In the genomic region with DNA sequence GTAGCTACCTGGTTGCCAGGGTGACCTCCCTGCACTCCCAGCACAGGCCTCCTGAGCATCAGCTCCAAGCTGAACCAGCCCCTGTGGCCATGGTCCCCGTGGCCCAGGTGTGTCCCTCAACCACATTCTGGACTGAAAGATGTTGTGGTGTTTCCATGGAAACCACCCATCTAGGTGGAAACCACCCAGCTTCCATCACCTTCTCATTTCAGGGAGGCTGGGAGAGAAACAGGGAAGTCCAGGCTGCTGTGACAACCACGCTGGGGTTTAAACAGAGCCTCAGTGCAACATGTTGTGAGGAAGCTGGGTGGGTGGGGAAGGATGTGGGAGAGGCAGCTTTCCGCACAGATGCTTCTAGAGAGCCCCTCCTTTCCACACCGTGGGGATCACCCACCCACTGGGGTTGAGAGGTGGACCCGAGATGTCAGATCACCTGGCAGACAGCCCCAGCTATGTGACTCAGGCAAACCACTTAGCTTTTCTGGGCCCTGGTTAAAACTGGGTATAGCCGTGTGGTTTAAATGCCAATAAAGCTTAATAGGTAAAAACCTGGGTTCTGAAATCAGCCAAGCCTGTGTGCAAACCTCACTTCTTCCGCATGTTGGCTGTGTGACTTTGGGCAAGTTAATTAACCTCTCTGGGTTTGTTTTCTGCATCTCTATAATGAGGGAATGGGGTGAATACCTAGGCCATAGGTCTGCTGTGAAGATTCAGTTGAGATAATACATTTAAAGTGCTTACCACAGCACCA, we compare ENCODE assay signal across 9 cellular contexts. TPM values are rescaled to one million over a fixed set of nuclear protein-coding genes. Genes with fewer than 3 reads are reported as not detected.
DNase-seq lines count a peak whose midpoint lies in the region; ATAC-seq and TF ChIP-seq lines count a peak whose summit lies in the region.
"Had no signal": no experiment of that assay in that cellular context is flagged by ENCODE, and none has a peak within 500 bp of the region (broad histone marks: within the 10 kb centered on the region; RNA-seq: fewer than 3 reads in every experiment).

No MANE protein-coding gene starts in this region.

- H2AFZ ChIP-seq in OCI-LY7 (ENCODE audit: low read length): no peak overlapping the region

- H3K9me2 ChIP-seq in OCI-LY7 (ENCODE audit: insufficient read depth, low read length): no peaks in the 10 kb centered on the region

- H3K36me3 ChIP-seq in OCI-LY7 (ENCODE audit: insufficient read depth, low read length): no peaks in the 10 kb centered on the region

- H3K9me3 Mint-ChIP-seq in CD14-positive monocyte: peaks cover 0 to 2% (median 0%) of the 10 kb centered on the region in 7 donors
- H3K9me3 Mint-ChIP-seq in activated naive CD8-positive, alpha-beta T cell (ENCODE audit: low read depth): no peaks in the 10 kb centered on the region
- H3K9me3 Mint-ChIP-seq: natural killer cell treated with Interleukin-12 subunit alpha and Interleukin-12 subunit beta and Interleukin-15 and Interleukin-18, amount 100 ng/mL, for 72 hours had no signal

- POLR2A ChIA-PET in OCI-LY7 (lab: Charles Lee): interaction anchor here (0.6 to 3.9 kb wide), 7 partner anchors 8 to 125 kb away, joined by 3 to 22 read pairs (median 4); a partner anchor contains a TSS

- CTCF ChIA-PET in OCI-LY7 (lab: Charles Lee; ENCODE audit: unreplicated experiment): interaction anchor here (1.0 to 2.8 kb wide), 4 partner anchors 12 to 55 kb away, joined by 4 to 10 read pairs (median 6); a partner anchor contains a TSS

- no peak overlapping the region; the same call in 1 of the 2 replicates for H3K4me2 ChIP-seq in OCI-LY7 (ENCODE audit: low read length)

- peaks cover 0 to 2% (median 1%) of the 10 kb centered on the region in 3 donors for H3K27me3 Mint-ChIP-seq in CD14-positive monocyte (ENCODE audit: low read depth in 3 of 3)
- no peaks in the 10 kb centered on the region for H3K27me3 Mint-ChIP-seq in activated naive CD8-positive, alpha-beta T cell
- H3K27me3 Mint-ChIP-seq: natural killer cell treated with Interleukin-12 subunit alpha and Interleukin-12 subunit beta and Interleukin-15 and Interleukin-18, amount 100 ng/mL, for 72 hours had no signal

- no peak overlapping the region for H3K4me3 Mint-ChIP-seq in CD14-positive monocyte
- H3K4me3 Mint-ChIP-seq in activated naive CD8-positive, alpha-beta T cell: peak overlapping the region; percentile 68
- H3K4me3 Mint-ChIP-seq: natural killer cell treated with Interleukin-12 subunit alpha and Interleukin-12 subunit beta and Interleukin-15 and Interleukin-18, amount 100 ng/mL, for 72 hours had no signal

- ATAC-seq in GM21423 (IDR thresholded peaks at IDR 0.05; ENCODE audit: unreplicated experiment): peak; percentile 44

- H3K36me3 Mint-ChIP-seq in CD14-positive monocyte: peaks cover 63 to 69% of the 10 kb centered on the region in 2 donors
- peaks cover 20% of the 10 kb centered on the region for H3K36me3 Mint-ChIP-seq in activated naive CD8-positive, alpha-beta T cell
- H3K36me3 Mint-ChIP-seq: natural killer cell treated with Interleukin-12 subunit alpha and Interleukin-12 subunit beta and Interleukin-15 and Interleukin-18, amount 100 ng/mL, for 72 hours had no signal

- no peak overlapping the region for H3K27ac ChIP-seq in OCI-LY7 (ENCODE audit: low read depth, low read length, poor library complexity, severe bottlenecking)

- TF ChIP-seq CTCF in CD14-positive monocyte (IDR thresholded peaks at IDR 0.05) (no peak), OCI-LY7 (conservative IDR thresholded peaks at IDR 0.05; ENCODE audit: low read length) (no peak)

- H3K27ac Mint-ChIP-seq in CD14-positive monocyte: peak overlapping the region in 4 of 7 donors; percentile 22 to 83 (median 38)
- H3K27ac Mint-ChIP-seq in activated naive CD8-positive, alpha-beta T cell: peak overlapping the region; percentile 90

- no TSS peak for BruUV-seq in OCI-LY7 (replicated peaks; lab: Mats Ljungman, UMichigan)

- H3K4me3 ChIP-seq in OCI-LY7 (ENCODE audit: low read depth, low read length, poor library complexity, severe bottlenecking): no peak overlapping the region

- DNase-seq in CD14-positive monocyte (ENCODE audit: low spot score) (no peak), OCI-LY7 (ENCODE audit: low spot score) (peak; percentile 23), HCEC 1CT (no peak), dedifferentiated amniotic fluid mesenchymal stem cell (ENCODE audit: extremely low spot score) (no peak), posterior vena cava (ENCODE audit: low spot score) (no peak)
- peak; percentile 60 to 82 for DNase-seq in stimulated activated CD8-positive, alpha-beta memory T cell treated with anti-CD3 and anti-CD28 coated beads, Interleukin-15, amount 100 ng/mL, for 4 hours (ENCODE audit: low read depth in 2 of 2)

- H3K79me2 ChIP-seq in OCI-LY7 (ENCODE audit: insufficient read depth, low read depth, low read length): no peaks in the 10 kb centered on the region

- no peaks in the 10 kb centered on the region for H4K20me1 ChIP-seq in OCI-LY7 (ENCODE audit: insufficient read depth, low read length)

- no peaks in the 10 kb centered on the region for H3K9me3 ChIP-seq in OCI-LY7 (ENCODE audit: low read length)

- peaks cover 51% of the 10 kb centered on the region for H3K4me1 ChIP-seq in OCI-LY7 (ENCODE audit: insufficient read depth, low read length, poor library complexity, severe bottlenecking)

- peaks cover 19% of the 10 kb centered on the region for H3K4me1 Mint-ChIP-seq in CD14-positive monocyte
- peaks cover 87% of the 10 kb centered on the region for H3K4me1 Mint-ChIP-seq in activated naive CD8-positive, alpha-beta T cell (ENCODE audit: low read depth)

- intact Hi-C loops in CD14-positive monocyte (cut with micrococcal nuclease): no loop called here
- intact Hi-C loops in OCI-LY7 (cut with micrococcal nuclease; ENCODE audit: unreplicated experiment): loop anchor here (1.0 to 10.0 kb wide), 2 partner anchors 53 to 327 kb away; no protein-coding TSS in a partner anchor
- intact Hi-C loops in posterior vena cava (cut with DNase I): no loop called here

RNA-seq across cellular contexts. Expression of a gene that starts 46.4 kb away (rescaled TPM):
- 10 to 100 TPM; 43.0 to 89.0 TPM for polyA plus RNA-seq in CD14-positive monocyte
- total RNA-seq in OCI-LY7 (2014; rRNA removed; shearing (Covaris generic)): 1.2 and 1.8 TPM in 2 replicates
- total RNA-seq in OCI-LY7 (2022): 3.4 and 6.4 TPM in 2 replicates
- total RNA-seq in posterior vena cava: 10 to 100 TPM; 26.8 to 28.6 TPM

Comparison
In these comparisons a context has a peak if more than half of its experiments do, and no peak if none do; other contexts are left out.
1. DNase-seq: peak in OCI-LY7 (single experiment) and stimulated activated CD8-positive, alpha-beta memory T cell treated with anti-CD3 and anti-CD28 coated beads, Interleukin-15, amount 100 ng/mL, for 4 hours (2 of 2); none in CD14-positive monocyte (single experiment), HCEC 1CT (single experiment), dedifferentiated amniotic fluid mesenchymal stem cell (single experiment) and posterior vena cava (single experiment).